In genomic region chr12:25744334-25744733, GRCh38 we compare ENCODE assay signal across 21 cellular contexts.
DNase-seq lines count a peak whose midpoint lies in the region; ATAC-seq, FAIRE-seq and TF ChIP-seq lines count a peak whose summit lies in the region.
"Had no signal": no experiment of that assay in that cellular context is flagged by ENCODE, and none has a peak within 500 bp of the region (broad histone marks: within the 10 kb centered on the region; RNA-seq: fewer than 3 reads in every experiment).

No MANE protein-coding gene starts in this region.

- H3F3A ChIP-seq in Loucy (ENCODE audit: low read depth) = no peaks in the 10 kb centered on the region

- H4K20me1 ChIP-seq in Loucy (ENCODE audit: insufficient read depth, low read length, poor library complexity, severe bottlenecking) = no peaks in the 10 kb centered on the region
- H4K20me1 ChIP-seq: BLaER1 treated with 17β-estradiol and CSF1 and Interleukin-3, amounts not matched to agents 10 nM and 100 nM had no signal

- H3K27ac Mint-ChIP-seq in neural crest cell (ENCODE audit: unreplicated experiment) = peak overlapping the region; percentile 75
- H3K27ac Mint-ChIP-seq: CD8-positive, alpha-beta memory T cell; HFFc6 had no signal

- peak overlapping the region; percentile 59; the same call in 1 of the 2 replicates for H2AFZ ChIP-seq in Loucy (ENCODE audit: low read length)

- H3K36me3 ChIP-seq in Loucy (ENCODE audit: insufficient read depth, low read length) (no peaks in the 10 kb centered on the region), heart right ventricle (no peaks in the 10 kb centered on the region), right atrium auricular region (no peaks in the 10 kb centered on the region)
- H3K36me3 ChIP-seq: BLaER1 treated with 17β-estradiol and CSF1 and Interleukin-3, amounts not matched to agents 10 nM and 100 nM had no signal

- H3K27me3 Mint-ChIP-seq in neural crest cell (ENCODE audit: low read depth) = no peaks in the 10 kb centered on the region
- H3K27me3 Mint-ChIP-seq: CD8-positive, alpha-beta memory T cell had no signal

- ATAC-seq in heart right ventricle = no peak
- ATAC-seq: HepG2 had no signal

- no peaks in the 10 kb centered on the region for H3K27me3 ChIP-seq in Loucy (ENCODE audit: insufficient read depth, low read length, poor library complexity, severe bottlenecking)
- no peaks in the 10 kb centered on the region for H3K27me3 ChIP-seq in heart right ventricle
- H3K27me3 ChIP-seq in right atrium auricular region = no peaks in the 10 kb centered on the region
- H3K27me3 ChIP-seq: BLaER1 treated with 17β-estradiol and CSF1 and Interleukin-3, amounts not matched to agents 10 nM and 100 nM had no signal

- H3K9me3 Mint-ChIP-seq in neural crest cell = peaks cover 5% of the 10 kb centered on the region
- H3K9me3 Mint-ChIP-seq: HFFc6 had no signal

- no peaks in the 10 kb centered on the region for H3K36me3 Mint-ChIP-seq in neural crest cell (ENCODE audit: low read depth)
- H3K36me3 Mint-ChIP-seq: CD8-positive, alpha-beta memory T cell had no signal

- intact Hi-C loops in heart right ventricle (cut with DNase I) = no loop called here

- H3K27ac ChIP-seq in heart right ventricle (no peak overlapping the region), right atrium auricular region (no peak overlapping the region)
- H3K27ac ChIP-seq: BLaER1 treated with 17β-estradiol and CSF1 and Interleukin-3, amounts not matched to agents 10 nM and 100 nM; KMS-11 had no signal

- DNase-seq in D721Med (ENCODE audit: insufficient read length, low spot score) = no peak
- DNase-seq in fibroblast of mammary gland (ENCODE audit: low read depth) = peak; percentile 39
- DNase-seq in neural crest cell (ENCODE audit: low read depth, low spot score) = no peak
- no peak for DNase-seq in heart right ventricle
- no peak for DNase-seq in right atrium auricular region (ENCODE audit: low spot score)
- no peak for DNase-seq in AG20443 (ENCODE audit: low spot score)
- no peak for DNase-seq in activated naive CD4-positive, alpha-beta T cell (lab: John Stamatoyannopoulos, UW)
- DNase-seq: CD8-positive, alpha-beta memory T cell; DMS79 treated with DMSO at 0.1 percent for 48 hours; GOT3; HFFc6; NCI-H1048; NCI-H146; NCI-H2081; NCI-H510A; NCI-H774 had no signal

- H3K4me3 ChIP-seq in Loucy (ENCODE audit: low read length, poor library complexity, severe bottlenecking) (no peak overlapping the region), fibroblast of mammary gland (ENCODE audit: control insufficient read depth, low read depth, low read length) (no peak overlapping the region), heart right ventricle (no peak overlapping the region), right atrium auricular region (no peak overlapping the region)
- H3K4me3 ChIP-seq: BLaER1 treated with 17β-estradiol and CSF1 and Interleukin-3, amounts not matched to agents 10 nM and 100 nM had no signal

- 75 to 78% methylated on average over 3 of the region's 3 CpGs for WGBS in heart right ventricle, 2 donors

- TF ChIP-seq CTCF in D721Med (IDR thresholded peaks at IDR 0.05; ENCODE audit: insufficient read depth, missing control alignments) (no peak), Loucy (conservative IDR thresholded peaks at IDR 0.05; ENCODE audit: low read length) (no peak), fibroblast of mammary gland (conservative IDR thresholded peaks at IDR 0.05; ENCODE audit: control insufficient read depth, insufficient read depth, low read depth, low read length) (no peak), neural crest cell (conservative IDR thresholded peaks at IDR 0.05) (no peak), heart right ventricle (IDR thresholded peaks at IDR 0.05) (no peak), right atrium auricular region (IDR thresholded peaks at IDR 0.05) (no peak)

- H3K9me3 ChIP-seq in Loucy (ENCODE audit: insufficient read depth, low read depth, low read length) = no peaks in the 10 kb centered on the region
- H3K9me3 ChIP-seq in heart right ventricle = no peaks in the 10 kb centered on the region
- H3K9me3 ChIP-seq in right atrium auricular region = no peaks in the 10 kb centered on the region
- H3K9me3 ChIP-seq: BLaER1 treated with 17β-estradiol and CSF1 and Interleukin-3, amounts not matched to agents 10 nM and 100 nM had no signal

- no peak overlapping the region for H3K4me2 ChIP-seq in Loucy (ENCODE audit: low read depth, low read length, poor library complexity, severe bottlenecking)
- H3K4me2 ChIP-seq: BLaER1 treated with 17β-estradiol and CSF1 and Interleukin-3, amounts not matched to agents 10 nM and 100 nM; KMS-11 had no signal

- H3K4me1 Mint-ChIP-seq in neural crest cell = peaks cover 27% of the 10 kb centered on the region
- H3K4me1 Mint-ChIP-seq: CD8-positive, alpha-beta memory T cell had no signal

- H3K4me1 ChIP-seq in Loucy (ENCODE audit: insufficient read depth, low read length, poor library complexity, severe bottlenecking) = peaks cover 13% of the 10 kb centered on the region
- H3K4me1 ChIP-seq in heart right ventricle = no peaks in the 10 kb centered on the region
- no peaks in the 10 kb centered on the region for H3K4me1 ChIP-seq in right atrium auricular region
- H3K4me1 ChIP-seq: BLaER1 treated with 17β-estradiol and CSF1 and Interleukin-3, amounts not matched to agents 10 nM and 100 nM had no signal

- H3K79me2 ChIP-seq in Loucy (ENCODE audit: insufficient read depth, low read length) = no peaks in the 10 kb centered on the region

- no peaks in the 10 kb centered on the region for H3K9me2 ChIP-seq in Loucy (replicated peaks; ENCODE audit: low read depth, low read length)

- FAIRE-seq in D721Med (lab: Jason Lieb, UNC) = peak; percentile 44
- FAIRE-seq: G401.6, HepG2 had no signal

- no peak overlapping the region for H3K4me3 Mint-ChIP-seq in neural crest cell
- H3K4me3 Mint-ChIP-seq: CD8-positive, alpha-beta memory T cell; HFFc6 had no signal

- no peak overlapping the region for H3K9ac ChIP-seq in Loucy (ENCODE audit: low read depth, low read length, poor library complexity, severe bottlenecking)
- H3K9ac ChIP-seq: BLaER1 treated with 17β-estradiol and CSF1 and Interleukin-3, amounts not matched to agents 10 nM and 100 nM; KMS-11 had no signal
